In the genomic region with DNA sequence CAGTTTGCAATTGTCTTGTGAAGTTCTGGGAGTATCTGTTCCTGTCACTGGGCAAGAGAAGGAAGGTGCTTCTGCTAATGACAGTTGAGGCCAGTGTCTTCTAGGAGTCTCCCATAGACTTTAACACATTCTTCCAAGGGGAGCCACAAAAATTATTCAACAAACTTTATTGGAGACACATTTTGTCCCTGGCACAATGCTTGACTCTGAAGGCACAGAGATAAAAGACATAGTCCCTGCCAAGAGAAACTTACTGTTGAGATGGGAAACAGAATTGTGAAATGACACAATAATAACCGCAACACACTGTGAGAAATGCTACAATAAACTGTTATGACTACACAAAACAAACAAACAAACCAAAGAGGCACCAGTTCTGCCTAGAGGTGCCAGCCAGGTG, we compare ENCODE assay signal across 26 cellular contexts.
"Had no signal": no experiment of that assay in that cellular context is flagged by ENCODE, and none has a peak within 500 bp of the region (broad histone marks: within the 10 kb centered on the region; RNA-seq: fewer than 3 reads in every experiment).

No MANE protein-coding gene starts in this region.

- DNase-seq: cortex of kidney; dorsolateral prefrontal cortex; effector CD8-positive, alpha-beta T cell; foreskin fibroblast; glutamatergic neuron; immature natural killer cell; left ventricle myocardium inferior; lower lobe of right lung; mesenchymal stem cell; midbrain; nucleus accumbens; pancreas; right cardiac atrium; stimulated activated CD4-positive, alpha-beta T cell treated with anti-CD3 and anti-CD28 coated beads, Interleukin-4, amount 100 ng/mL, for 1 hour; stimulated activated CD8-positive, alpha-beta memory T cell treated with anti-CD3 and anti-CD28 coated beads, Interleukin-4, amount 100 ng/mL, for 48 hours; stimulated activated naive CD8-positive, alpha-beta T cell treated with anti-CD3 and anti-CD28 coated beads, Interleukin-15, Interleukin-2, amounts not matched to agents 100 U/mL and 50 U/mL, for 24 hours; thyroid gland had no signal

- H3K4me2 ChIP-seq: neural progenitor cell had no signal

- FAIRE-seq: keratinocyte, pancreas, urothelium cell line had no signal

- H3K9me3 Mint-ChIP-seq: immature natural killer cell; natural killer cell treated with Interleukin-12 subunit alpha and Interleukin-12 subunit beta and Interleukin-15 and Interleukin-18, amount 100 ng/mL, for 72 hours; neural progenitor cell; stimulated activated effector memory CD8-positive, alpha-beta T cell treated with anti-CD3 and anti-CD28 coated beads, Interleukin-12 subunit alpha, Interleukin-12 subunit beta, amount 100 ng/mL, for 72 hours; type B pancreatic cell had no signal

- ATAC-seq: gastroesophageal sphincter; lower lobe of right lung; natural killer cell treated with Interleukin-12 subunit alpha and Interleukin-12 subunit beta and Interleukin-15 and Interleukin-18, amount 100 ng/mL, for 72 hours; pancreas; stimulated activated effector memory CD8-positive, alpha-beta T cell treated with anti-CD3 and anti-CD28 coated beads, Interleukin-12 subunit alpha, Interleukin-12 subunit beta, amount 100 ng/mL, for 72 hours; stimulated activated naive CD8-positive, alpha-beta T cell treated with anti-CD3 and anti-CD28 coated beads, Interleukin-15, Interleukin-2, amounts not matched to agents 100 U/mL and 50 U/mL, for 24 hours had no signal

- H3K27me3 Mint-ChIP-seq: progenitor cell of endocrine pancreas had no signal

- H3K36me3 ChIP-seq: gastroesophageal sphincter, left ventricle myocardium inferior, lower lobe of right lung, neural progenitor cell, pancreas, suprapubic skin, thyroid gland had no signal

- H3K27ac ChIP-seq: dorsolateral prefrontal cortex, gastroesophageal sphincter, left ventricle myocardium inferior, lower lobe of right lung, neural progenitor cell, pancreas, suprapubic skin, thyroid gland had no signal

- H3K27me3 ChIP-seq: neural progenitor cell, suprapubic skin, thyroid gland had no signal

- H3K4me3 Mint-ChIP-seq: immature natural killer cell; natural killer cell treated with Interleukin-12 subunit alpha and Interleukin-12 subunit beta and Interleukin-15 and Interleukin-18, amount 100 ng/mL, for 72 hours; neural progenitor cell; stimulated activated effector memory CD8-positive, alpha-beta T cell treated with anti-CD3 and anti-CD28 coated beads, Interleukin-12 subunit alpha, Interleukin-12 subunit beta, amount 100 ng/mL, for 72 hours; type B pancreatic cell had no signal

- H3K27ac Mint-ChIP-seq: immature natural killer cell; natural killer cell treated with Interleukin-12 subunit alpha and Interleukin-12 subunit beta and Interleukin-15 and Interleukin-18, amount 100 ng/mL, for 72 hours; neural progenitor cell; progenitor cell of endocrine pancreas; stimulated activated effector memory CD8-positive, alpha-beta T cell treated with anti-CD3 and anti-CD28 coated beads, Interleukin-12 subunit alpha, Interleukin-12 subunit beta, amount 100 ng/mL, for 72 hours; type B pancreatic cell had no signal

- H3K9ac ChIP-seq: neural progenitor cell had no signal

- H3K4me1 ChIP-seq: gastroesophageal sphincter, left ventricle myocardium inferior, lower lobe of right lung, neural progenitor cell, pancreas, suprapubic skin, thyroid gland had no signal

- H3K36me3 Mint-ChIP-seq: immature natural killer cell; natural killer cell treated with Interleukin-12 subunit alpha and Interleukin-12 subunit beta and Interleukin-15 and Interleukin-18, amount 100 ng/mL, for 72 hours; neural progenitor cell; stimulated activated effector memory CD8-positive, alpha-beta T cell treated with anti-CD3 and anti-CD28 coated beads, Interleukin-12 subunit alpha, Interleukin-12 subunit beta, amount 100 ng/mL, for 72 hours; type B pancreatic cell had no signal

- H3K9me3 ChIP-seq: gastroesophageal sphincter, left ventricle myocardium inferior, lower lobe of right lung, pancreas, suprapubic skin, thyroid gland had no signal

- H2AFZ ChIP-seq: neural progenitor cell had no signal

- H3K4me1 Mint-ChIP-seq: immature natural killer cell; neural progenitor cell; stimulated activated effector memory CD8-positive, alpha-beta T cell treated with anti-CD3 and anti-CD28 coated beads, Interleukin-12 subunit alpha, Interleukin-12 subunit beta, amount 100 ng/mL, for 72 hours had no signal

- H3K4me3 ChIP-seq: dorsolateral prefrontal cortex, gastroesophageal sphincter, left ventricle myocardium inferior, lower lobe of right lung, neural progenitor cell, pancreas, suprapubic skin, thyroid gland had no signal
